Comparison of ENCODE assay signal across 8 cellular contexts in the genomic region with DNA sequence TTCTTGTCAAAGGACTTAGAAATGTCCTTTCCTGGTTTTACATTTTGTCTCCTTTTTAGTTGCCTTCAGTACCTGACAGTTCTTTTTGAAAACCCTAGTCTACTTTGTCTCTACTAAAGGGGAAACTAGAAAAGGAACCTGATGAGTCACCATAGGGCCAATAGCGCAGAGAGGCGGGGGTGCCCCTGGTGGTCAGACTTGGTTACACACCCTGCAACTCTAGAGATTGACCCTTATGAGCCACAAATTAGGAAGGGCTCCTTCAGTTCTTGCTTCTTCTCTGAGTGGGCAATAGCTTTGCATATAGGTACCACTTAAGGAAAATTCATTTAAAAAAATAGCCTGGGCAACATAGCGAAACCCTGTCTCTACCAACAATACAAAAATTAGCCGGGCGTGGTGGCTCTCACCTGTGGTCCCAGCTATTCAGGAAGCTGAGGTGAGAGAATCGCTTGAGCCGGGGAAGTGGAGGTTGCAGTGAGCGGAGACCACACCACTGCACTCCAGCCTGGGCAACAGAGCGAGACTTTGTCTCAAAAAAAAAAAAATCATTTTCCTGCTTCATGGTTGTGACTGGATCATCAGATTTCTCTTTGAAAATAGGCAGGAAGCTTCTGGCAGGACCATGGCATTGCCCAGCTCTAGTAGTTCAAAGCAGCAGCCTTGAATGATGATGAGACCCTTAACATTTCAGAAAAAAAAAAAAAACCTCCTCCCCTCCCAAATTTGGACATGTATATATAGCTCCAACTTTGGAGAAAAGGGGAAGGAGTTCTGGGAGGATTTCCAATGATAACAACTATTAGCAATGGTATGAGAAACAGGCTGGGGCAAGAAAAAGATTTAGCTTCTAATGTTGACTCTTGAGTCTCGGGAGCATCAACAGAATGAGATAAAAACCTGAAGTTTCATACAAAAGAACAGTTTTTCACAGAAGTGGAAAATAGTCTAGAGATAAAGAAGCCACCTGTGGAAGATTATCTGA. TPM values are rescaled to one million over a fixed set of nuclear protein-coding genes. Genes with fewer than 3 reads are reported as not detected.
DNase-seq lines count a peak whose midpoint lies in the region; ATAC-seq and TF ChIP-seq lines count a peak whose summit lies in the region.

No MANE protein-coding gene starts in this region.

- H3K27me3 Mint-ChIP-seq in central memory CD8-positive, alpha-beta T cell = no peaks in the 10 kb centered on the region

- no peaks in the 10 kb centered on the region for H3K9me3 ChIP-seq in liver (ENCODE audit: control insufficient read depth in 4 of 4, low read length in 3 of 4)

- peak; percentile 65 to 84 for TF ChIP-seq RAD21 in liver (IDR thresholded peaks at IDR 0.05)

- no peaks in the 10 kb centered on the region for H3K9me3 Mint-ChIP-seq in central memory CD8-positive, alpha-beta T cell

- DNase-seq in NCI-H2227 (lab: John Stamatoyannopoulos, UW; ENCODE audit: unreplicated experiment) (peak; percentile 7), NCI-H2227 treated with DMSO at 0.1 percent for 48 hours (lab: John Stamatoyannopoulos, UW) (no peak), NAMALWA (ENCODE audit: low spot score) (peak; percentile 79)
- DNase-seq in central memory CD8-positive, alpha-beta T cell (ENCODE audit: low spot score in 2 of 2) = peak; percentile 65 to 67
- peak; percentile 60 to 71 (median 68) for DNase-seq in stimulated activated CD4-positive, alpha-beta T cell treated with anti-CD3 and anti-CD28 coated beads, TNF-alpha, amount 100 ng/mL, for 48 hours (ENCODE audit: low read depth in 3 of 3)

- peak overlapping the region; percentile 79 for H3K27ac Mint-ChIP-seq in central memory CD8-positive, alpha-beta T cell (ENCODE audit: low read depth)

- peak; percentile 60 for TF ChIP-seq CTCF in liver (IDR thresholded peaks at IDR 0.05; ENCODE audit: low read depth, low read length, missing input control)

- H3K4me1 Mint-ChIP-seq in central memory CD8-positive, alpha-beta T cell = peaks cover 39% of the 10 kb centered on the region

- peak overlapping the region; percentile 37 for H3K4me3 Mint-ChIP-seq in central memory CD8-positive, alpha-beta T cell

- peaks cover 7 to 30% (median 20%) of the 10 kb centered on the region in 4 donors for H3K36me3 ChIP-seq in liver (ENCODE audit: control insufficient read depth in 4 of 4, insufficient read depth in 3 of 4, low read depth in 1 of 4, low read length in 3 of 4)

- no peak overlapping the region for H3K9ac ChIP-seq in liver (ENCODE audit: low read depth in 1 of 2, low read length in 2 of 2)

- H3K36me3 Mint-ChIP-seq in central memory CD8-positive, alpha-beta T cell (ENCODE audit: insufficient read depth) = peaks cover 57% of the 10 kb centered on the region

- no peaks in the 10 kb centered on the region for H3K4me1 ChIP-seq in liver (ENCODE audit: control insufficient read depth in 4 of 4, insufficient read depth in 4 of 4, low read length in 3 of 4)

- peak; percentile 93 for ATAC-seq in HG02588 (IDR thresholded peaks at IDR 0.05; ENCODE audit: unreplicated experiment)
- ATAC-seq in activated CD4-positive, CD25-positive, alpha-beta regulatory T cell treated with anti-CD3 and anti-CD28 coated beads, Interleukin-2, amount 50 U/mL, for 24 hours = peak; percentile 85 to 87
- ATAC-seq in central memory CD8-positive, alpha-beta T cell (replicated peaks; ENCODE audit: extremely low read depth, poor library complexity, severe bottlenecking) = peak; percentile 93

- H3K4me3 ChIP-seq in liver (ENCODE audit: low read depth in 1 of 3, low read length in 3 of 3) = no peak overlapping the region

- peak overlapping the region; percentile 21 to 36 for H3K27ac ChIP-seq in liver (ENCODE audit: low read depth in 1 of 2, low read length in 2 of 2)

- 85% methylated on average over 10 of the region's 10 CpGs for WGBS in liver

- H3K27me3 ChIP-seq in liver (ENCODE audit: control insufficient read depth in 4 of 4, insufficient read depth in 4 of 4, low read length in 3 of 4) = no peaks in the 10 kb centered on the region

TF ChIP-seq in liver, 16 proteins besides CTCF, POLR2A, EP300 and RAD21:
- TF ChIP-seq, protein P1, sequence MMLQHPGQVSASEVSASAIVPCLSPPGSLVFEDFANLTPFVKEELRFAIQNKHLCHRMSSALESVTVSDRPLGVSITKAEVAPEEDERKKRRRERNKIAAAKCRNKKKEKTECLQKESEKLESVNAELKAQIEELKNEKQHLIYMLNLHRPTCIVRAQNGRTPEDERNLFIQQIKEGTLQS (IDR thresholded peaks at IDR 0.05) = peak; percentile 84
- TF ChIP-seq JUND (IDR thresholded peaks at IDR 0.05) = peak in 1 of 2 donors; percentile 96
- TF ChIP-seq, protein P2, sequence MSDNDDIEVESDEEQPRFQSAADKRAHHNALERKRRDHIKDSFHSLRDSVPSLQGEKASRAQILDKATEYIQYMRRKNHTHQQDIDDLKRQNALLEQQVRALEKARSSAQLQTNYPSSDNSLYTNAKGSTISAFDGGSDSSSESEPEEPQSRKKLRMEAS (IDR thresholded peaks at IDR 0.05) = no peak

RNA-seq across cellular contexts. Expression of a gene that starts 45.2 kb away (rescaled TPM):
- 1 to 10 TPM; 5.3 to 5.4 TPM for total RNA-seq in liver
- 1 to 10 TPM; 1.6 to 3.9 TPM for polyA plus RNA-seq in liver
